ENCODE assay signal across 28 cellular contexts in genomic region chr22:49044091-49044490, GRCh38.
"Had no signal": no experiment of that assay in that cellular context is flagged by ENCODE, and none has a peak within 500 bp of the region (broad histone marks: within the 10 kb centered on the region; RNA-seq: fewer than 3 reads in every experiment).

No MANE protein-coding gene starts in this region.

- ATAC-seq: effector memory CD8-positive, alpha-beta T cell; heart right ventricle; left cardiac atrium; left lung; naive thymus-derived CD4-positive, alpha-beta T cell; right lobe of liver; stimulated activated effector memory CD8-positive, alpha-beta T cell treated with anti-CD3 and anti-CD28 coated beads, Interleukin-12 subunit alpha, Interleukin-12 subunit beta, amount 100 ng/mL, for 72 hours had no signal

- H3K27me3 ChIP-seq: neural progenitor cell, ovary, right lobe of liver, thyroid gland had no signal

- H3K9me3 ChIP-seq: esophagus squamous epithelium, heart right ventricle, left lung, ovary, right lobe of liver, stomach, thyroid gland had no signal

- H3K27ac ChIP-seq: coronary artery, esophagus squamous epithelium, heart right ventricle, left lung, neural progenitor cell, ovary, right lobe of liver, stomach, thyroid gland had no signal

- H3K4me1 ChIP-seq: esophagus squamous epithelium, heart right ventricle, left lung, neural progenitor cell, stomach, thyroid gland had no signal

- H3K36me3 ChIP-seq: esophagus squamous epithelium, heart right ventricle, left lung, neural progenitor cell, ovary, right lobe of liver, stomach, thyroid gland had no signal

- DNase-seq: dermis blood vessel endothelial cell; effector memory CD8-positive, alpha-beta T cell; erythroblast; esophagus squamous epithelium; foreskin melanocyte; glutamatergic neuron; heart right ventricle; hippocampal formation; left cardiac atrium; left lung; mammary epithelial cell; mesendoderm; midbrain; naive thymus-derived CD4-positive, alpha-beta T cell; nucleus accumbens; ovary; retina; right lobe of liver; stimulated activated CD4-positive, alpha-beta T cell treated with anti-CD3 and anti-CD28 coated beads, Interleukin-12 subunit alpha, Interleukin-12 subunit beta, amount 100 ng/mL, for 4 hours; stimulated activated CD4-positive, alpha-beta T cell treated with anti-CD3 and anti-CD28 coated beads, Interleukin-2, amount 100 ng/mL, for 24 hours; stimulated activated CD4-positive, alpha-beta T cell treated with anti-CD3 and anti-CD28 coated beads, Interleukin-4, amount 100 ng/mL, for 24 hours; stimulated activated naive CD4-positive, alpha-beta T cell treated with Interleukin-2 at 50 U/mL for 16 hours; stomach; thyroid gland had no signal

- H2AFZ ChIP-seq: neural progenitor cell had no signal

- H3K4me3 ChIP-seq: coronary artery, esophagus squamous epithelium, heart right ventricle, left lung, neural progenitor cell, ovary, right lobe of liver, smooth muscle cell, stomach, thyroid gland had no signal

- H3K4me2 ChIP-seq: neural progenitor cell, smooth muscle cell had no signal
